In genomic region chr2:235744161-235744560, GRCh38 we compare ENCODE assay signal across 19 cellular contexts.
A peak's percentile ranks its signal among the peaks of the same experiment; 100 is the strongest.
DNase-seq lines count a peak whose midpoint lies in the region; ATAC-seq, FAIRE-seq and TF ChIP-seq lines count a peak whose summit lies in the region.
"Had no signal": no experiment of that assay in that cellular context is flagged by ENCODE, and none has a peak within 500 bp of the region (broad histone marks: within the 10 kb centered on the region; RNA-seq: fewer than 3 reads in every experiment).

No MANE protein-coding gene starts in this region.

- H3K27me3 ChIP-seq in BLaER1 (no peaks in the 10 kb centered on the region), HUES6 (ENCODE audit: control insufficient read depth, insufficient read depth, low read length) (no peaks in the 10 kb centered on the region), H1 (replicated peaks in 1 of 4; ENCODE audit: control insufficient read depth in 3 of 4, extremely low read depth in 1 of 4, insufficient read depth in 3 of 4, low read length in 3 of 4) (no peaks in the 10 kb centered on the region), osteoblast (ENCODE audit: insufficient read depth, low read length) (no peaks in the 10 kb centered on the region)

- 0 out of 2 replicates have a peak overlapping the region, but pooled peaks have one; percentile 12 for H2BK5ac ChIP-seq in H1 (ENCODE audit: low read depth, low read length)

- ATAC-seq in HG03571 (IDR thresholded peaks at IDR 0.05; ENCODE audit: unreplicated experiment) = no peak
- ATAC-seq: CD8-positive, alpha-beta T cell had no signal

- H3K23ac ChIP-seq in H1 (ENCODE audit: insufficient read length) = no peak overlapping the region

- H3K4me2 ChIP-seq in BLaER1 (no peak overlapping the region), H1 (ENCODE audit: insufficient read depth in 1 of 2, low read depth in 2 of 2, low read length in 2 of 2) (no peak overlapping the region), osteoblast (ENCODE audit: insufficient read depth, low read length) (no peak overlapping the region)

- H3K9me3 ChIP-seq in BLaER1 = no peaks in the 10 kb centered on the region
- no peaks in the 10 kb centered on the region for H3K9me3 ChIP-seq in HUES6 (ENCODE audit: control insufficient read depth, insufficient read depth, low read depth, low read length)
- no peaks in the 10 kb centered on the region for H3K9me3 ChIP-seq in H1 (ENCODE audit: insufficient read depth in 2 of 2, low read depth in 1 of 2, low read length in 1 of 2)
- no peaks in the 10 kb centered on the region for H3K9me3 ChIP-seq in osteoblast (ENCODE audit: low read depth, low read length)
- H3K9me3 ChIP-seq: Caco-2 had no signal

- H3K4me1 ChIP-seq in BLaER1 = peaks cover 54% of the 10 kb centered on the region
- H3K4me1 ChIP-seq in HUES6 (ENCODE audit: control insufficient read depth, insufficient read depth, low read length) = peaks cover 7% of the 10 kb centered on the region; the same call in 1 of the 2 replicates
- H3K4me1 ChIP-seq in H1 (replicated peaks in 1 of 4; ENCODE audit: control insufficient read depth in 3 of 4, insufficient read depth in 4 of 4, low read length in 3 of 4) = peaks cover 5 to 19% (median 9%) of the 10 kb centered on the region in 4 experiments
- H3K4me1 ChIP-seq in osteoblast (ENCODE audit: insufficient read depth, low read length) = no peaks in the 10 kb centered on the region
- H3K4me1 ChIP-seq: Caco-2 had no signal

- H3K9ac ChIP-seq in BLaER1 (no peak overlapping the region), HUES6 (ENCODE audit: low read length) (peak overlapping the region; percentile 20), H1 (replicated peaks in 1 of 4; ENCODE audit: extremely low read depth in 1 of 4, low read depth in 3 of 4, low read length in 3 of 4) (no peak overlapping the region)

- DNase-seq in H1 (ENCODE audit: low read depth in 1 of 2, low spot score in 2 of 2) (no peak), osteoblast (ENCODE audit: insufficient read length, low spot score, missing footprints) (peak; percentile 43), kidney tubule cell (ENCODE audit: low spot score) (no peak), NCI-H345 treated with DMSO at 0.1 percent for 48 hours (lab: John Stamatoyannopoulos, UW; ENCODE audit: unreplicated experiment) (no peak), NCI-H510A (lab: John Stamatoyannopoulos, UW) (no peak)
- DNase-seq: Caco-2; CD4-positive, CD25-positive, alpha-beta regulatory T cell; CD8-positive, alpha-beta T cell; DMS153; DND-41; GOT3; H7; HCEC 1CT had no signal

- CTCF ChIA-PET in H1 (lab: Charles Lee; ENCODE audit: partially characterized antibody) = interaction anchor here (2.0 to 8.5 kb wide), 4 partner anchors 8 to 149 kb away, joined by 9 to 111 read pairs (median 19); no protein-coding TSS in a partner anchor

- no peak overlapping the region for H3K18ac ChIP-seq in H1 (ENCODE audit: extremely low read depth, low read length)

- 99% methylated on average over 12 of the region's 12 CpGs; no CpG with 5 or more reads in 1 of the 2 experiments for WGBS in H1 (ENCODE audit: extremely low coverage in 1 of 2, insufficient coverage in 1 of 2, insufficient read length in 1 of 2, insufficient replicate concordance in 2 of 2, low coverage in 1 of 2, low lambda C conversion rate in 2 of 2, missing lambda C conversion rate in 1 of 2), 2 experiments

- H2AFZ ChIP-seq in H1 (ENCODE audit: low read length) (no peak overlapping the region), osteoblast (ENCODE audit: low read length) (no peak overlapping the region)

- no peak for TF ChIP-seq POLR2A in H1 (IDR thresholded peaks at IDR 0.05; ENCODE audit: control extremely low read depth in 1 of 2, low read depth in 2 of 2, low read length in 2 of 2)

- H3K4me3 ChIP-seq in BLaER1 (no peak overlapping the region), HUES6 (ENCODE audit: low read depth, low read length) (no peak overlapping the region), H1 (ENCODE audit: extremely low read depth in 1 of 4, insufficient read depth in 2 of 4, low read depth in 3 of 4, low read length in 4 of 4) (no peak overlapping the region), osteoblast (ENCODE audit: insufficient read depth, low read length) (no peak overlapping the region)

- no peak for TF ChIP-seq CTCF in H1 (IDR thresholded peaks at IDR 0.05; ENCODE audit: control extremely low read depth in 1 of 3, insufficient read depth in 1 of 3, low read depth in 1 of 3, low read length in 3 of 3)
- TF ChIP-seq CTCF in osteoblast (IDR thresholded peaks at IDR 0.05; ENCODE audit: extremely low read depth, low read depth, low read length) = no peak

- no peak overlapping the region for H3K14ac ChIP-seq in H1 (ENCODE audit: insufficient read length)

- H4K20me1 ChIP-seq in BLaER1 = peaks cover 36% of the 10 kb centered on the region
- H4K20me1 ChIP-seq in H1 (replicated peaks in 1 of 2; ENCODE audit: control insufficient read depth in 1 of 2, insufficient read depth in 2 of 2, low read length in 2 of 2) = peaks cover 2 to 3% of the 10 kb centered on the region in 2 experiments
- H4K20me1 ChIP-seq in osteoblast (ENCODE audit: insufficient read depth, low read length) = peaks cover 2% of the 10 kb centered on the region

- peaks cover 69% of the 10 kb centered on the region for H3K36me3 ChIP-seq in BLaER1
- peaks cover 9% of the 10 kb centered on the region; the same call in 1 of the 2 replicates for H3K36me3 ChIP-seq in HUES6 (ENCODE audit: control insufficient read depth, insufficient read depth, low read length)
- peaks cover 0 to 9% (median 0%) of the 10 kb centered on the region in 4 experiments; a peak in 2 of 8 replicates for H3K36me3 ChIP-seq in H1 (ENCODE audit: control insufficient read depth in 2 of 4, insufficient read depth in 4 of 4, low read length in 3 of 4)
- peaks cover 8% of the 10 kb centered on the region for H3K36me3 ChIP-seq in osteoblast (ENCODE audit: insufficient read depth, low read length)

- H2BK15ac ChIP-seq in H1 (ENCODE audit: low read length) = no peak overlapping the region

- H2BK20ac ChIP-seq in H1 (ENCODE audit: low read length) = no peak overlapping the region

- H3K79me2 ChIP-seq in H1 (ENCODE audit: control insufficient read depth in 1 of 2, insufficient read depth in 2 of 2, low read length in 2 of 2) (no peaks in the 10 kb centered on the region), osteoblast (ENCODE audit: insufficient read depth, low read length) (no peaks in the 10 kb centered on the region)

- no peak for TF ChIP-seq EP300 in H1 (IDR thresholded peaks at IDR 0.05; ENCODE audit: borderline replicate concordance in 1 of 2, low read depth in 2 of 2, low read length in 2 of 2)

- no peak overlapping the region for H4K8ac ChIP-seq in H1 (ENCODE audit: extremely low read depth, insufficient read depth, low read length)

- POLR2A ChIA-PET in H1 (lab: Charles Lee; ENCODE audit: partially characterized antibody) = no interaction called here

- FAIRE-seq in H1 (lab: Jason Lieb, UNC) = no peak
- FAIRE-seq: G401.6, GM12892 had no signal

- no peak overlapping the region for H2BK12ac ChIP-seq in H1 (ENCODE audit: low read depth, low read length)

- no peak overlapping the region for H2AK5ac ChIP-seq in H1 (ENCODE audit: low read depth, low read length)

- no peak overlapping the region for H3K56ac ChIP-seq in H1 (replicated peaks; ENCODE audit: insufficient read length, low read depth, low read length)

- no peak overlapping the region for H4K91ac ChIP-seq in H1 (replicated peaks; ENCODE audit: insufficient read length, low read length)

- H3K4ac ChIP-seq in H1 (replicated peaks; ENCODE audit: insufficient read length, low read depth, low read length) = no peak overlapping the region

- no peak for TF ChIP-seq RAD21 in H1 (IDR thresholded peaks at IDR 0.05 in 1 of 2, conservative IDR thresholded peaks at IDR 0.05 in 1 of 2; ENCODE audit: low read depth in 2 of 2, low read length in 2 of 2)

- no peaks in the 10 kb centered on the region for H3K23me2 ChIP-seq in H1 (ENCODE audit: low read depth, low read length)

- H3K27ac ChIP-seq in BLaER1 (peak overlapping the region; percentile 43; the same call in 1 of the 2 replicates), HUES6 (ENCODE audit: low read depth, low read length) (no peak overlapping the region), H1 (ENCODE audit: low read depth, low read length) (no peak overlapping the region), osteoblast (ENCODE audit: low read depth, low read length) (no peak overlapping the region)
- H3K27ac ChIP-seq: C4-2B had no signal

- no peaks in the 10 kb centered on the region for H3K79me1 ChIP-seq in H1 (ENCODE audit: low read depth, low read length)

- H2BK120ac ChIP-seq in H1 (replicated peaks; ENCODE audit: low read depth, low read length) = no peak overlapping the region

- no peak overlapping the region for H4K5ac ChIP-seq in H1 (ENCODE audit: insufficient read length, low read depth, low read length)

TF ChIP-seq in H1, 55 proteins besides CTCF, POLR2A, EP300 and RAD21:
- no peak for TF ChIP-seq SP2 (IDR thresholded peaks at IDR 0.05; ENCODE audit: low read length)
- no peak for TF ChIP-seq TCF12 (IDR thresholded peaks at IDR 0.05; ENCODE audit: low read depth, low read length)
- no peak for TF ChIP-seq E2F6 (IDR thresholded peaks at IDR 0.05)
- no peak for TF ChIP-seq TAF1 (IDR thresholded peaks at IDR 0.05; ENCODE audit: low read depth, low read length)
- TF ChIP-seq CREB1 (IDR thresholded peaks at IDR 0.05) = no peak
- TF ChIP-seq KDM5A (IDR thresholded peaks at IDR 0.05; ENCODE audit: low read length) = no peak
- no peak for TF ChIP-seq RBBP5 (IDR thresholded peaks at IDR 0.05; ENCODE audit: borderline replicate concordance, low read depth, low read length)
- TF ChIP-seq BCL11A (IDR thresholded peaks at IDR 0.05; ENCODE audit: low read depth in 2 of 2, low read length in 2 of 2) = no peak
- no peak for TF ChIP-seq YY1 (IDR thresholded peaks at IDR 0.05; ENCODE audit: low read depth, low read length)
TF ChIP-seq in H1: peak in this region for 0.
